ENCODE assay signal across 10 cellular contexts in genomic region chr5:154603978-154604679, GRCh38.
DNase-seq lines count a peak whose midpoint lies in the region; ATAC-seq and TF ChIP-seq lines count a peak whose summit lies in the region.
"Had no signal": no experiment of that assay in that cellular context is flagged by ENCODE, and none has a peak within 500 bp of the region (broad histone marks: within the 10 kb centered on the region; RNA-seq: fewer than 3 reads in every experiment).

No MANE protein-coding gene starts in this region.

- TF ChIP-seq CTCF in mesothelial cell of epicardium (IDR thresholded peaks at IDR 0.05; ENCODE audit: unreplicated experiment), result no peak

- ATAC-seq in esophagus mucosa, result peak; percentile 21
- ATAC-seq in HG03175 (IDR thresholded peaks at IDR 0.05; ENCODE audit: unreplicated experiment), result no peak
- ATAC-seq in GM18909 (IDR thresholded peaks at IDR 0.05; ENCODE audit: poor library complexity, unreplicated experiment), result no peak

- DNase-seq in AG08396 (ENCODE audit: low spot score) (peak; percentile 74), HT1080 (ENCODE audit: low read depth) (peak; percentile 38), mesothelial cell of epicardium (ENCODE audit: low spot score in 2 of 2, unreplicated experiment in 2 of 2) (peak in 1 of 2 experiments; percentile 50), SW480 (ENCODE audit: low spot score) (no peak)
- no peak for DNase-seq in activated CD4-positive, alpha-beta T cell treated with anti-CD3 and anti-CD28 coated beads for 4 hours
- DNase-seq: CD8-positive, alpha-beta memory T cell had no signal

- H3K4me3 Mint-ChIP-seq in mesothelial cell of epicardium, result peak overlapping the region; percentile 38
- H3K4me3 Mint-ChIP-seq: activated naive CD4-positive, alpha-beta T cell treated with anti-CD3 and anti-CD28 coated beads, Interleukin-2, amount 50 U/mL, for 24 hours; CD8-positive, alpha-beta memory T cell had no signal

- peaks cover 23% of the 10 kb centered on the region for H3K4me1 Mint-ChIP-seq in mesothelial cell of epicardium
- H3K4me1 Mint-ChIP-seq: activated naive CD4-positive, alpha-beta T cell treated with anti-CD3 and anti-CD28 coated beads, Interleukin-2, amount 50 U/mL, for 24 hours; CD8-positive, alpha-beta memory T cell had no signal

- H3K9me3 Mint-ChIP-seq in mesothelial cell of epicardium, result no peaks in the 10 kb centered on the region
- H3K9me3 Mint-ChIP-seq: activated naive CD4-positive, alpha-beta T cell treated with anti-CD3 and anti-CD28 coated beads, Interleukin-2, amount 50 U/mL, for 24 hours had no signal

- H3K27ac Mint-ChIP-seq in mesothelial cell of epicardium, result peak overlapping the region; percentile 61
- H3K27ac Mint-ChIP-seq: activated naive CD4-positive, alpha-beta T cell treated with anti-CD3 and anti-CD28 coated beads, Interleukin-2, amount 50 U/mL, for 24 hours; CD8-positive, alpha-beta memory T cell had no signal

- H3K27me3 Mint-ChIP-seq in mesothelial cell of epicardium (ENCODE audit: low read depth), result no peaks in the 10 kb centered on the region

- no peaks in the 10 kb centered on the region for H3K36me3 Mint-ChIP-seq in mesothelial cell of epicardium
- H3K36me3 Mint-ChIP-seq: activated naive CD4-positive, alpha-beta T cell treated with anti-CD3 and anti-CD28 coated beads, Interleukin-2, amount 50 U/mL, for 24 hours; CD8-positive, alpha-beta memory T cell had no signal

Comparison
In these comparisons a context has a peak if more than half of its experiments do, and no peak if none do; other contexts are left out.
1. DNase-seq: peak in AG08396 (single experiment) and HT1080 (single experiment); none in activated CD4-positive, alpha-beta T cell treated with anti-CD3 and anti-CD28 coated beads for 4 hours (0 of 2) and SW480 (single experiment).